In genomic region chr1:177983824-177984528, GRCh38 we compare ENCODE assay signal across 9 cellular contexts. TPM values are rescaled to one million over a fixed set of nuclear protein-coding genes. Genes with fewer than 3 reads are reported as not detected.
A peak's percentile ranks its signal among the peaks of the same experiment; 100 is the strongest.
DNase-seq lines count a peak whose midpoint lies in the region; TF ChIP-seq lines count a peak whose summit lies in the region.
"Had no signal": no experiment of that assay in that cellular context is flagged by ENCODE, and none has a peak within 500 bp of the region (broad histone marks: within the 10 kb centered on the region; RNA-seq: fewer than 3 reads in every experiment).

No MANE protein-coding gene starts in this region.

- H3K4me1 ChIP-seq in mammary epithelial cell (ENCODE audit: insufficient read depth, low read length), result peaks cover 21% of the 10 kb centered on the region

- H3K9me3 ChIP-seq in mammary epithelial cell (replicated peaks; ENCODE audit: insufficient read depth, low read length), result no peaks in the 10 kb centered on the region

- in situ Hi-C loops in mammary epithelial cell (cut with MboI; ENCODE audit: low sequenced_read_pairs in 2 of 2), result no loop called here

- H3K27me3 ChIP-seq in mammary epithelial cell (ENCODE audit: insufficient read depth, low read length), result no peaks in the 10 kb centered on the region

- BruUV-seq in mammary epithelial cell (replicated peaks; lab: Mats Ljungman, UMichigan), result no TSS peak

- H3K79me2 ChIP-seq in mammary epithelial cell (ENCODE audit: insufficient read depth, low read length), result no peaks in the 10 kb centered on the region

- peak overlapping the region; percentile 50 for H3K4me2 ChIP-seq in mammary epithelial cell (ENCODE audit: insufficient read depth, low read depth, low read length)

- no peaks in the 10 kb centered on the region for H3K36me3 ChIP-seq in mammary epithelial cell (ENCODE audit: insufficient read depth, low read length)

- DNase-seq in A172 (ENCODE audit: low spot score), result peak; percentile 73
- peak; percentile 26 for DNase-seq in NCI-H146 treated with DMSO at 0.1 percent for 48 hours (lab: John Stamatoyannopoulos, UW; ENCODE audit: unreplicated experiment)
- DNase-seq in mammary epithelial cell, result peak; percentile 89
- DNase-seq in left kidney (ENCODE audit: low read depth, low spot score), result peak; percentile 86
- DNase-seq in OCI-M2 (lab: John Stamatoyannopoulos, UW; ENCODE audit: unreplicated experiment), result no peak
- no peak for DNase-seq in stimulated activated CD4-positive, alpha-beta T cell treated with anti-CD3 and anti-CD28 coated beads, Interleukin-2, amount 100 ng/mL, for 48 hours
- DNase-seq in COR-L47 (lab: John Stamatoyannopoulos, UW), result no peak
- no peak for DNase-seq in HT-29 (ENCODE audit: low spot score)

- intact Hi-C loops in mammary epithelial cell (cut with micrococcal nuclease), result no loop called here

- CTCF ChIA-PET in mammary epithelial cell (lab: Charles Lee; ENCODE audit: low non-redundant PET), result interaction anchor here (0.6 to 0.7 kb wide), 2 partner anchors 111 to 326 kb away, joined by 4 read pairs; no protein-coding TSS in a partner anchor

- no peaks in the 10 kb centered on the region for H4K20me1 ChIP-seq in mammary epithelial cell (ENCODE audit: insufficient read depth, low read length)

- H3K4me3 ChIP-seq in mammary epithelial cell (replicated peaks in 1 of 3; ENCODE audit: insufficient read depth in 1 of 3, low read depth in 2 of 3, low read length in 3 of 3), result no peak overlapping the region

- dilution Hi-C loops in mammary epithelial cell (cut with HindIII; ENCODE audit: low sequenced_read_pairs), result no loop called here

- no peak overlapping the region for H3K9ac ChIP-seq in mammary epithelial cell (ENCODE audit: insufficient read depth, low read length)

- no peak overlapping the region for H3K27ac ChIP-seq in mammary epithelial cell (ENCODE audit: insufficient read depth, low read depth, low read length)
- H3K27ac ChIP-seq: VCaP had no signal

- H2AFZ ChIP-seq in mammary epithelial cell (ENCODE audit: low read depth, low read length), result peak overlapping the region; percentile 65

- 2% methylated on average over 4 of the region's 4 CpGs for WGBS in mammary epithelial cell (ENCODE audit: low coverage, missing lambda C conversion rate)

- TF ChIP-seq CTCF in mammary epithelial cell (conservative IDR thresholded peaks at IDR 0.05 in 1 of 2, IDR thresholded peaks at IDR 0.05 in 1 of 2; ENCODE audit: extremely low read depth in 1 of 2, insufficient read depth in 1 of 2, low read depth in 1 of 2, low read length in 2 of 2), result no peak

RNA-seq across cellular contexts. Expression of gene SEC16B, which starts 14.1 kb away (rescaled TPM):
- 0.05 and 0.19 TPM in 2 replicates for total RNA-seq in A172 (2014; rRNA removed; shearing (Covaris generic))
- under 1 TPM in 1 of 2 donors, not detected in 1; 0.83 TPM for total RNA-seq in mammary epithelial cell
- 0.99 TPM for polyA plus RNA-seq in mammary epithelial cell
- polyA minus RNA-seq in mammary epithelial cell, result 0.93 TPM
- total RNA-seq in HT-29 (2014; rRNA removed; shearing (Covaris generic)), result 1.5 and 2.9 TPM in 2 replicates

Comparison
In these comparisons a context has a peak if more than half of its experiments do, and no peak if none do; other contexts are left out.
1. DNase-seq: peak in A172 (single experiment), NCI-H146 treated with DMSO at 0.1 percent for 48 hours (single experiment), mammary epithelial cell (single experiment) and left kidney (single experiment); none in OCI-M2 (single experiment), stimulated activated CD4-positive, alpha-beta T cell treated with anti-CD3 and anti-CD28 coated beads, Interleukin-2, amount 100 ng/mL, for 48 hours (0 of 2), COR-L47 (single experiment) and HT-29 (single experiment).